ENCODE assay signal across 12 cellular contexts in genomic region chr4:169252339-169253086, GRCh38. TPM values are rescaled to one million over a fixed set of nuclear protein-coding genes. Genes with fewer than 3 reads are reported as not detected.
DNase-seq lines count a peak whose midpoint lies in the region; ATAC-seq, FAIRE-seq and TF ChIP-seq lines count a peak whose summit lies in the region.
"Had no signal": no experiment of that assay in that cellular context is flagged by ENCODE, and none has a peak within 500 bp of the region (broad histone marks: within the 10 kb centered on the region; RNA-seq: fewer than 3 reads in every experiment).

No MANE protein-coding gene starts in this region.

- peak; percentile 60 for ATAC-seq in GM19043 (IDR thresholded peaks at IDR 0.05; ENCODE audit: low read depth, unreplicated experiment)
- ATAC-seq in HG03159 (IDR thresholded peaks at IDR 0.05; ENCODE audit: unreplicated experiment) = peak; percentile 81
- no peak for ATAC-seq in lower lobe of right lung

- no peaks in the 10 kb centered on the region for H3K36me3 Mint-ChIP-seq in astrocyte (ENCODE audit: low read depth, unreplicated experiment)
- H3K36me3 Mint-ChIP-seq: activated naive CD4-positive, alpha-beta T cell treated with anti-CD3 and anti-CD28 coated beads, Interleukin-2, amount 10 ng/mL, durations not matched to agents 7 days and 5 days had no signal

- H3K79me2 ChIP-seq in astrocyte (ENCODE audit: insufficient read depth, low read length) = peaks cover 90% of the 10 kb centered on the region

- H3K9me3 ChIP-seq in astrocyte (ENCODE audit: insufficient read depth, low read depth, low read length) (no peaks in the 10 kb centered on the region), mucosa of rectum (ENCODE audit: control insufficient read depth in 2 of 2, low read length in 2 of 2) (no peaks in the 10 kb centered on the region), lower lobe of right lung (no peaks in the 10 kb centered on the region)
- H3K9me3 ChIP-seq: prostate gland had no signal

- no peak for TF ChIP-seq CTCF in astrocyte (IDR thresholded peaks at IDR 0.05; ENCODE audit: insufficient read depth, low read depth, low read length)
- TF ChIP-seq CTCF in lower lobe of right lung (IDR thresholded peaks at IDR 0.05) = no peak
- TF ChIP-seq CTCF in GM10266 (IDR thresholded peaks at IDR 0.05; ENCODE audit: control insufficient read depth, insufficient read depth, low read depth, missing control alignments) = no peak

- H3K27ac ChIP-seq in astrocyte (ENCODE audit: low read depth, low read length) (peak overlapping the region; percentile 80), mucosa of rectum (ENCODE audit: low read depth in 2 of 2, low read length in 2 of 2) (peak overlapping the region; percentile 90 to 95), lower lobe of right lung (no peak overlapping the region)

- FAIRE-seq in astrocyte (lab: Jason Lieb, UNC) = peak; percentile 13

- no peaks in the 10 kb centered on the region for H3K27me3 ChIP-seq in astrocyte (ENCODE audit: insufficient read depth, low read length)
- H3K27me3 ChIP-seq in mucosa of rectum (ENCODE audit: control insufficient read depth in 2 of 2, insufficient read depth in 2 of 2, low read length in 2 of 2) = no peaks in the 10 kb centered on the region
- no peaks in the 10 kb centered on the region for H3K27me3 ChIP-seq in lower lobe of right lung (ENCODE audit: low read depth)

- H3K27ac Mint-ChIP-seq in astrocyte (ENCODE audit: unreplicated experiment) = peak overlapping the region; percentile 88
- H3K27ac Mint-ChIP-seq: activated naive CD4-positive, alpha-beta T cell treated with anti-CD3 and anti-CD28 coated beads, Interleukin-2, amount 10 ng/mL, durations not matched to agents 7 days and 5 days had no signal

- H3K4me1 ChIP-seq in astrocyte (ENCODE audit: insufficient read depth, low read length) (peaks cover 82% of the 10 kb centered on the region), mucosa of rectum (ENCODE audit: control insufficient read depth in 2 of 2, insufficient read depth in 2 of 2, low read length in 2 of 2) (peaks cover 31 to 72% of the 10 kb centered on the region in 2 donors), lower lobe of right lung (peaks cover 80% of the 10 kb centered on the region)

- H3K4me1 Mint-ChIP-seq in astrocyte (ENCODE audit: low read depth, unreplicated experiment) = peaks cover 68% of the 10 kb centered on the region
- H3K4me1 Mint-ChIP-seq: activated naive CD4-positive, alpha-beta T cell treated with anti-CD3 and anti-CD28 coated beads, Interleukin-2, amount 10 ng/mL, durations not matched to agents 7 days and 5 days had no signal

- no peak overlapping the region for H3K4me3 Mint-ChIP-seq in astrocyte (ENCODE audit: unreplicated experiment)
- H3K4me3 Mint-ChIP-seq: activated naive CD4-positive, alpha-beta T cell treated with anti-CD3 and anti-CD28 coated beads, Interleukin-2, amount 10 ng/mL, durations not matched to agents 7 days and 5 days had no signal

- H3K4me3 ChIP-seq in astrocyte (ENCODE audit: insufficient read depth, low read depth, low read length) = no peak overlapping the region
- H3K4me3 ChIP-seq in mucosa of rectum (ENCODE audit: low read length in 2 of 2) = peak overlapping the region in 1 of 2 donors; percentile 17
- H3K4me3 ChIP-seq in lower lobe of right lung = no peak overlapping the region
- H3K4me3 ChIP-seq: prostate gland had no signal

- H4K20me1 ChIP-seq in astrocyte (ENCODE audit: insufficient read depth, low read length) = peaks cover 42% of the 10 kb centered on the region

- intact Hi-C loops in lower lobe of right lung (cut with DNase I) = no loop called here

- H2AFZ ChIP-seq in astrocyte (ENCODE audit: low read depth, low read length) = no peak overlapping the region

- H3K9ac ChIP-seq in astrocyte (ENCODE audit: low read length) = peak overlapping the region; percentile 16
- H3K9ac ChIP-seq in mucosa of rectum (ENCODE audit: low read depth in 1 of 2, low read length in 2 of 2) = peak overlapping the region; percentile 34 to 68

- no peaks in the 10 kb centered on the region for H3K9me3 Mint-ChIP-seq in astrocyte (ENCODE audit: unreplicated experiment)
- H3K9me3 Mint-ChIP-seq: activated naive CD4-positive, alpha-beta T cell treated with anti-CD3 and anti-CD28 coated beads, Interleukin-2, amount 10 ng/mL, durations not matched to agents 7 days and 5 days had no signal

- H3K36me3 ChIP-seq in astrocyte (ENCODE audit: insufficient read depth, low read length) (peaks cover 2% of the 10 kb centered on the region), mucosa of rectum (ENCODE audit: control insufficient read depth in 2 of 2, insufficient read depth in 2 of 2, low read length in 2 of 2) (no peaks in the 10 kb centered on the region), lower lobe of right lung (no peaks in the 10 kb centered on the region)
- H3K36me3 ChIP-seq: prostate gland had no signal

- peak; percentile 34 for DNase-seq in astrocyte (ENCODE audit: low read depth)
- DNase-seq in lower lobe of right lung = no peak
- no peak for DNase-seq in DMS79 treated with DMSO at 0.1 percent for 48 hours (lab: John Stamatoyannopoulos, UW)
- no peak for DNase-seq in epidermal melanocyte (ENCODE audit: insufficient read length, low spot score)
- no peak for DNase-seq in GM10266 (ENCODE audit: extremely low spot score)
- DNase-seq: activated naive CD4-positive, alpha-beta T cell treated with anti-CD3 and anti-CD28 coated beads, Interleukin-2, amount 10 ng/mL, durations not matched to agents 7 days and 5 days; foreskin melanocyte; NCI-H1092 had no signal

- no peaks in the 10 kb centered on the region for H3K27me3 Mint-ChIP-seq in astrocyte (ENCODE audit: low read depth, unreplicated experiment)

- peak overlapping the region; percentile 73 for H3K4me2 ChIP-seq in astrocyte (ENCODE audit: low read length)

RNA-seq across cellular contexts. Expression of gene SH3RF1, which starts 18.2 kb away (rescaled TPM):
- total RNA-seq in astrocyte (20.8 and 25.9 TPM in 2 replicates), lower lobe of right lung (34.2 TPM)

Comparison
In these comparisons a context has a peak if more than half of its experiments do, and no peak if none do; other contexts are left out.
1. ATAC-seq: peak in GM19043 (single experiment) and HG03159 (single experiment); none in lower lobe of right lung (0 of 2).